ENCODE assay signal across 1 cellular context in the genomic region with DNA sequence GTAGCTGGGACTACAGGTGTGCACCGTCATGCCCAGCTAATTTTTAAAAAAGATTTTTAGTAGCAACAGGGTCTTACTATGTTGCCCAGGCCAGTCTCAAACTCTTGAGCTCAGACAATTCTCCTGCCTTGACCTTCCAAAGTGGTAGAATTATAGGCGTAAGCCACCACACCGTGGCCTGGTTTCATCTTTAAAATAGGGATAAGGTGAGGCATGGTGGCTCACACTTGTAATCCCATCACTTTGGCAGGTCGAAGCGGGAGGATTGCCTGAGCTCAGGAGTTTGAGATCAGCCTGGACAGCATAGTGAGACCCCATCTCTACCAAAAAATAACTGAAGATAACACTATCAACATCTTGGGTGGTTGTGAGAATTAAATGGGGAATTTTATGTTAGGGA.
TF ChIP-seq lines count a peak whose summit lies in the region.

No MANE protein-coding gene starts in this region.

TF ChIP-seq in K562, 482 proteins besides CTCF, POLR2A, EP300 and RAD21:
- TF ChIP-seq RBM25 (IDR thresholded peaks at IDR 0.05; ENCODE audit: low read depth, low read length, severe bottlenecking): peak; percentile 42
